10 cellular contexts compared by ENCODE assay signal in genomic region chr20:31869673-31869941, GRCh38. TPM values are rescaled to one million over a fixed set of nuclear protein-coding genes. Genes with fewer than 3 reads are reported as not detected.
A peak's percentile ranks its signal among the peaks of the same experiment; 100 is the strongest.
DNase-seq lines count a peak whose midpoint lies in the region; ATAC-seq and TF ChIP-seq lines count a peak whose summit lies in the region.
"Had no signal": no experiment of that assay in that cellular context is flagged by ENCODE, and none has a peak within 500 bp of the region (broad histone marks: within the 10 kb centered on the region; RNA-seq: fewer than 3 reads in every experiment).

No MANE protein-coding gene starts in this region.

- CTCF ChIA-PET in A673 (lab: Charles Lee) = no interaction called here

- H3K4me1 ChIP-seq in A673 (ENCODE audit: insufficient read depth, low read length, poor library complexity, severe bottlenecking) (no peaks in the 10 kb centered on the region), ectodermal cell (ENCODE audit: control insufficient read depth, insufficient read depth, low read length) (peaks cover 7% of the 10 kb centered on the region)

- H3K36me3 ChIP-seq in A673 (ENCODE audit: insufficient read depth, low read length, poor library complexity, severe bottlenecking) = no peaks in the 10 kb centered on the region
- H3K36me3 ChIP-seq in ectodermal cell (ENCODE audit: control insufficient read depth, insufficient read depth, low read length) = no peaks in the 10 kb centered on the region

- peaks cover 11% of the 10 kb centered on the region for H3K36me3 Mint-ChIP-seq in nephron progenitor cell (ENCODE audit: low read depth)

- POLR2A ChIA-PET in A673 (lab: Charles Lee; ENCODE audit: low non-redundant PET) = no interaction called here

- H3K9me3 Mint-ChIP-seq in nephron progenitor cell = no peaks in the 10 kb centered on the region

- peaks cover 54% of the 10 kb centered on the region for H3K4me1 Mint-ChIP-seq in nephron progenitor cell

- no TSS peak for BruUV-seq in A673 (replicated peaks; lab: Mats Ljungman, UMichigan)

- H3K27ac Mint-ChIP-seq in nephron progenitor cell = peak overlapping the region; percentile 61

- WGBS in ectodermal cell, 2 experiments = 11 to 19% methylated on average over 1 of the region's 1 CpG

- peak overlapping the region; percentile 99 for H3K4me3 Mint-ChIP-seq in nephron progenitor cell

- intact Hi-C loops in A673 (cut with micrococcal nuclease; ENCODE audit: unreplicated experiment) = no loop called here

- H3K27me3 Mint-ChIP-seq in nephron progenitor cell (ENCODE audit: low read depth, poor library complexity) = peaks cover 11% of the 10 kb centered on the region

- TF ChIP-seq CTCF in A673 (conservative IDR thresholded peaks at IDR 0.05; ENCODE audit: low read depth, low read length) (no peak), NB4 (IDR thresholded peaks at IDR 0.05; ENCODE audit: low read depth, low read length) (no peak), nephron progenitor cell (IDR thresholded peaks at IDR 0.05) (no peak)

- H3K4me3 ChIP-seq in A673 (ENCODE audit: low read depth, low read length, poor library complexity, severe bottlenecking) (peak overlapping the region; percentile 49), NB4 (ENCODE audit: low read depth, low read length) (peak overlapping the region; percentile 39), ectodermal cell (ENCODE audit: insufficient read depth, low read depth, low read length) (peak overlapping the region; percentile 59)

- no peak for DNase-seq in A673 (ENCODE audit: low spot score)
- DNase-seq in NB4 (ENCODE audit: low read depth) = no peak
- DNase-seq in nephron progenitor cell = no peak
- no peak for DNase-seq in SHP77 (lab: John Stamatoyannopoulos, UW)
- no peak for DNase-seq in NCI-H1694 (lab: John Stamatoyannopoulos, UW)
- no peak for DNase-seq in NCI-H2107 (lab: John Stamatoyannopoulos, UW)
- DNase-seq: DMS153 had no signal

- ATAC-seq in HG03520 (IDR thresholded peaks at IDR 0.05; ENCODE audit: unreplicated experiment) = no peak

- H3K9me3 ChIP-seq in A673 (ENCODE audit: low read depth, low read length, poor library complexity, severe bottlenecking) (no peaks in the 10 kb centered on the region), ectodermal cell (ENCODE audit: control insufficient read depth, low read length) (no peaks in the 10 kb centered on the region)

- H3K27me3 ChIP-seq in A673 (replicated peaks; ENCODE audit: insufficient read depth, low read depth, low read length, poor library complexity) (peaks cover 54% of the 10 kb centered on the region), ectodermal cell (ENCODE audit: control insufficient read depth, insufficient read depth, low read length, poor library complexity, severe bottlenecking) (peaks cover 32% of the 10 kb centered on the region)

- H3K27ac ChIP-seq in A673 (ENCODE audit: low read depth, low read length, poor library complexity, severe bottlenecking) (no peak overlapping the region), ectodermal cell (ENCODE audit: insufficient read depth, low read depth, low read length, poor library complexity, severe bottlenecking) (no peak overlapping the region)

- no peak for TF ChIP-seq POLR2A in NB4 (IDR thresholded peaks at IDR 0.05; ENCODE audit: extremely low read depth, insufficient read length)

RNA-seq across cellular contexts. Expression of gene DUSP15, which starts 0.7 kb away (rescaled TPM):
- total RNA-seq in A673 (2021) = 0.31 TPM in 1 of 2 replicates, not detected in the other
- polyA plus RNA-seq in ectodermal cell (2013, experiment 1 of 4) = 2.5 TPM
- polyA plus RNA-seq in ectodermal cell (2013, experiment 2 of 4) = 2.8 TPM
- polyA plus RNA-seq in ectodermal cell (2013, experiment 3 of 4) = 1.5 TPM
- 2.6 TPM for polyA plus RNA-seq in ectodermal cell (2013, experiment 4 of 4)
- total RNA-seq: activated CD8-positive, alpha-beta memory T cell treated with anti-CD3 and anti-CD28 coated beads for 36 hours had no signal

RNA-seq across cellular contexts. Expression of gene TTLL9, which starts 0.8 kb away (rescaled TPM):
- total RNA-seq in A673 (2021) = not detected in 2 replicates
- 0.70 TPM for polyA plus RNA-seq in ectodermal cell (2013, experiment 1 of 4)
- polyA plus RNA-seq in ectodermal cell (2013, experiment 2 of 4) = 0.92 TPM
- 0.75 TPM for polyA plus RNA-seq in ectodermal cell (2013, experiment 3 of 4)
- 0.36 TPM for polyA plus RNA-seq in ectodermal cell (2013, experiment 4 of 4)
- total RNA-seq: activated CD8-positive, alpha-beta memory T cell treated with anti-CD3 and anti-CD28 coated beads for 36 hours had no signal

RNA-seq across cellular contexts. Expression of gene FOXS1, which starts 24.2 kb away (rescaled TPM):
- not detected in 2 replicates for total RNA-seq in A673 (2021)
- polyA plus RNA-seq in ectodermal cell (2013, experiment 1 of 4) = 0.31 TPM
- polyA plus RNA-seq in ectodermal cell (2013, experiment 2 of 4) = 0.14 TPM
- 0.64 TPM for polyA plus RNA-seq in ectodermal cell (2013, experiment 3 of 4)
- 0.28 TPM for polyA plus RNA-seq in ectodermal cell (2013, experiment 4 of 4)
- total RNA-seq: activated CD8-positive, alpha-beta memory T cell treated with anti-CD3 and anti-CD28 coated beads for 36 hours had no signal

RNA-seq across cellular contexts. Expression of gene MYLK2, which starts 50.5 kb away (rescaled TPM):
- 1.2 and 1.3 TPM in 2 replicates for total RNA-seq in A673 (2021)
- polyA plus RNA-seq in ectodermal cell (2013, experiment 1 of 4) = 0.17 TPM
- 0.23 TPM for polyA plus RNA-seq in ectodermal cell (2013, experiment 2 of 4)
- 0.11 TPM for polyA plus RNA-seq in ectodermal cell (2013, experiment 3 of 4)
- 0.20 TPM for polyA plus RNA-seq in ectodermal cell (2013, experiment 4 of 4)
